Comparison of ENCODE assay signal across 17 cellular contexts in genomic region chr1:178599745-178600144, GRCh38.
DNase-seq lines count a peak whose midpoint lies in the region; ATAC-seq and TF ChIP-seq lines count a peak whose summit lies in the region.
"Had no signal": no experiment of that assay in that cellular context is flagged by ENCODE, and none has a peak within 500 bp of the region (broad histone marks: within the 10 kb centered on the region; RNA-seq: fewer than 3 reads in every experiment).

No MANE protein-coding gene starts in this region.

- H3K9me3 Mint-ChIP-seq in osteocyte (ENCODE audit: unreplicated experiment): peaks cover 4% of the 10 kb centered on the region
- H3K9me3 Mint-ChIP-seq: activated naive CD4-positive, alpha-beta T cell treated with anti-CD3 and anti-CD28 coated beads, Interleukin-2, amount 50 U/mL, for 72 hours; immature natural killer cell; nephron progenitor cell; T-helper 2 cell treated with Interferon-gamma antibody and Interleukin-4, amounts not matched to agents 5 μg/mL and 100 μg/mL, for 36 hours had no signal

- no peaks in the 10 kb centered on the region for H3K27me3 ChIP-seq in colonic mucosa
- H3K27me3 ChIP-seq: vagina had no signal

- peak; percentile 36 for DNase-seq in osteocyte (ENCODE audit: extremely low spot score, unreplicated experiment)
- no peak for DNase-seq in colonic mucosa
- DNase-seq in G401 (ENCODE audit: low spot score): no peak
- no peak for DNase-seq in stimulated activated CD4-positive, alpha-beta T cell treated with anti-CD3 and anti-CD28 coated beads, Interleukin-2, amount 100 ng/mL, for 24 hours
- no peak for DNase-seq in iPS-NIHi11 (ENCODE audit: low spot score)
- DNase-seq: CD8-positive, alpha-beta memory T cell; immature natural killer cell; NCI-H2107; nephron progenitor cell; PC-9 had no signal

- H3K9me3 ChIP-seq in colonic mucosa: no peaks in the 10 kb centered on the region
- H3K9me3 ChIP-seq: vagina had no signal

- no peak overlapping the region for H3K27ac ChIP-seq in colonic mucosa
- H3K27ac ChIP-seq: PC-9, vagina had no signal

- no peaks in the 10 kb centered on the region for H3K4me1 ChIP-seq in colonic mucosa
- H3K4me1 ChIP-seq: vagina had no signal

- no peak overlapping the region for H3K9ac ChIP-seq in colonic mucosa (ENCODE audit: low read depth in 2 of 2, low read length in 2 of 2)

- intact Hi-C loops in colonic mucosa (cut with DNase I): no loop called here

- H3K36me3 ChIP-seq in colonic mucosa: no peaks in the 10 kb centered on the region
- H3K36me3 ChIP-seq: vagina had no signal

- no peak overlapping the region for H3K4me3 Mint-ChIP-seq in osteocyte (ENCODE audit: unreplicated experiment)
- H3K4me3 Mint-ChIP-seq: CD8-positive, alpha-beta memory T cell; immature natural killer cell; nephron progenitor cell; T-helper 2 cell treated with Interferon-gamma antibody and Interleukin-4, amounts not matched to agents 5 μg/mL and 100 μg/mL, for 36 hours had no signal

- no peaks in the 10 kb centered on the region for H3K4me1 Mint-ChIP-seq in osteocyte (ENCODE audit: unreplicated experiment)

- H3K27ac Mint-ChIP-seq in osteocyte (ENCODE audit: unreplicated experiment): no peak overlapping the region
- H3K27ac Mint-ChIP-seq: activated naive CD4-positive, alpha-beta T cell treated with anti-CD3 and anti-CD28 coated beads, Interleukin-2, amount 50 U/mL, for 72 hours; CD8-positive, alpha-beta memory T cell; immature natural killer cell; T-helper 2 cell treated with Interferon-gamma antibody and Interleukin-4, amounts not matched to agents 5 μg/mL and 100 μg/mL, for 36 hours had no signal

- no peak overlapping the region for H3K4me3 ChIP-seq in colonic mucosa
- H3K4me3 ChIP-seq: PC-9, vagina had no signal

- ATAC-seq in GM18873 (IDR thresholded peaks at IDR 0.05; ENCODE audit: low FRiP score, unreplicated experiment) (peak; percentile 64), HG02610 (IDR thresholded peaks at IDR 0.05; ENCODE audit: unreplicated experiment) (peak; percentile 90), HG03460 (IDR thresholded peaks at IDR 0.05; ENCODE audit: unreplicated experiment) (peak; percentile 80)
- ATAC-seq: activated naive CD4-positive, alpha-beta T cell treated with anti-CD3 and anti-CD28 coated beads, Interleukin-2, amount 50 U/mL, for 72 hours; HCT116 had no signal

- no peaks in the 10 kb centered on the region for H3K27me3 Mint-ChIP-seq in osteocyte (ENCODE audit: unreplicated experiment)

- no peaks in the 10 kb centered on the region for H3K36me3 Mint-ChIP-seq in osteocyte (ENCODE audit: unreplicated experiment)
- H3K36me3 Mint-ChIP-seq: activated naive CD4-positive, alpha-beta T cell treated with anti-CD3 and anti-CD28 coated beads, Interleukin-2, amount 50 U/mL, for 72 hours; CD8-positive, alpha-beta memory T cell; immature natural killer cell had no signal

- in situ Hi-C loops in G401 (cut with HindIII; ENCODE audit: low sequenced_read_pairs): no loop called here

- no peak for TF ChIP-seq CTCF in osteocyte (IDR thresholded peaks at IDR 0.05)
- TF ChIP-seq CTCF in colonic mucosa (IDR thresholded peaks at IDR 0.05): no peak
